Comparison of ENCODE assay signal across 23 cellular contexts in the genomic region with DNA sequence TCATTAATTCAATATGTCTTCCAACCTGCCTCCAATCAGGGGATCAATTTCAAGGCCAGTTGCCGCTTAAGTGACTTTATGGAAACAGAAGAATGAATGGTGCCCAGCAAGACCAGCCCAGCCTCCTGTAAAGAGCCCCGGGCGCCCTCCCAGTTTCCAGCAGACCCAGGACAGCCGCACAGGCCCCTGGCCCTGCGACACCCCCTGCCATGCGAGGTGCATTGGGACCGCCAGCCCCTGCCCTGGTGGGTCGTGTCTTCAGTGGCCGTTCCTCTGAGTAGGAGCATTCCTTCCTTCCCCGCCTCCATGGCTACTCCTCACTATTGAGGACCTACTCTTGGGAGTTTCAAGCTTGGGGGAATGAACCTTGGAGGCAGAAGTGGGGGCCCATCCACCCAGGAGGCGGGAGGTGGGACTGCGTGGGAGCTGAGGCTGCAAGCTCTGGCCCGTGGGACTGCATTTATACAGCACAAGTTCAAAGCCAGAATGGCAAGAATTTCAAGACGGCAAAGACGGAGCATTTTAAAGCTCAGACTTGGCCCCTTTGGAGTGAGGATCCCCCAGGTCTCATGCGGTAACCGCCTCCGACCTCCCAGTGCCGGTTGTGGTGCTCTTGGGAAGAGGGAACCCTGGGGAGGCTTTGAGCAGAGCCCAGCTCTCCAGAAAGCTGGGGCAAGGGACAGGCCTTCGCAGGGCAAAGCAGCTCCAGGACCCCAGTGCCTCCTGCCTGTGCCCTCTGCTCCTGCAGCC.
"Had no signal": no experiment of that assay in that cellular context is flagged by ENCODE, and none has a peak within 500 bp of the region (broad histone marks: within the 10 kb centered on the region; RNA-seq: fewer than 3 reads in every experiment).

No MANE protein-coding gene starts in this region.

- DNase-seq: activated B cell treated with CpG ODN at 0.5 μM for 24 hours; activated CD4-positive, alpha-beta T cell treated with anti-CD3 and anti-CD28 coated beads for 36 hours; activated CD4-positive, alpha-beta T cell treated with anti-CD3 and anti-CD28 coated beads, Interleukin-2, amount 50 U/mL, for 48 hours; activated CD8-positive, alpha-beta memory T cell treated with anti-CD3 and anti-CD28 coated beads, Interleukin-2, amount 50 U/mL, for 48 hours; activated naive CD4-positive, alpha-beta T cell treated with anti-CD3 and anti-CD28 coated beads for 36 hours; activated naive CD8-positive, alpha-beta T cell treated with anti-CD3 and anti-CD28 coated beads, Interleukin-2, amount 50 U/mL, for 24 hours; activated T-cell treated with anti-CD3 and anti-CD28 coated beads, Interleukin-2, amount 50 U/mL, for 4 hours; brain microvascular endothelial cell; central memory CD4-positive, alpha-beta T cell; colonic mucosa; endodermal cell; esophagus squamous epithelium; gastrocnemius medialis; hippocampal formation; nephron progenitor cell; stimulated activated CD4-positive, alpha-beta T cell treated with anti-CD3 and anti-CD28 coated beads, Interleukin-2, amount 100 ng/mL, for 48 hours; stimulated activated naive CD4-positive, alpha-beta T cell; upper lobe of left lung had no signal

- H3K4me3 Mint-ChIP-seq: activated CD4-positive, alpha-beta T cell treated with anti-CD3 and anti-CD28 coated beads for 36 hours; activated naive CD4-positive, alpha-beta T cell treated with anti-CD3 and anti-CD28 coated beads for 36 hours; activated naive CD8-positive, alpha-beta T cell treated with anti-CD3 and anti-CD28 coated beads, Interleukin-2, amount 50 U/mL, for 24 hours; activated T-cell treated with anti-CD3 and anti-CD28 coated beads, Interleukin-2, amount 50 U/mL, for 4 hours; endodermal cell; nephron progenitor cell; T-helper 1 cell treated with Interleukin-12 subunit alpha and Interleukin-12 subunit beta and Interleukin-4 antibody, amounts not matched to agents 30 μg/mL and 1 μg/mL, for 36 hours had no signal

- H3K27ac ChIP-seq: ascending aorta, brain microvascular endothelial cell, colonic mucosa, esophagus squamous epithelium, gastrocnemius medialis, parathyroid adenoma, upper lobe of left lung had no signal

- H3K4me3 ChIP-seq: ascending aorta, colonic mucosa, esophagus squamous epithelium, gastrocnemius medialis, smooth muscle cell, upper lobe of left lung had no signal

- ATAC-seq: activated CD4-positive, alpha-beta T cell treated with anti-CD3 and anti-CD28 coated beads for 36 hours; activated naive CD8-positive, alpha-beta T cell treated with anti-CD3 and anti-CD28 coated beads, Interleukin-2, amount 50 U/mL, for 24 hours; activated T-cell treated with anti-CD3 and anti-CD28 coated beads, Interleukin-2, amount 50 U/mL, for 4 hours; gastrocnemius medialis; sciatic nerve had no signal

- H3K36me3 ChIP-seq: ascending aorta, brain microvascular endothelial cell, colonic mucosa, esophagus squamous epithelium, gastrocnemius medialis, upper lobe of left lung had no signal

- H3K9me3 ChIP-seq: ascending aorta, colonic mucosa, esophagus squamous epithelium, gastrocnemius medialis had no signal

- H3K27ac Mint-ChIP-seq: activated B cell treated with CpG ODN at 0.5 μM for 24 hours; activated CD4-positive, alpha-beta T cell treated with anti-CD3 and anti-CD28 coated beads for 36 hours; activated naive CD4-positive, alpha-beta T cell treated with anti-CD3 and anti-CD28 coated beads for 36 hours; activated naive CD8-positive, alpha-beta T cell treated with anti-CD3 and anti-CD28 coated beads, Interleukin-2, amount 50 U/mL, for 24 hours; endodermal cell; nephron progenitor cell; T-helper 1 cell treated with Interleukin-12 subunit alpha and Interleukin-12 subunit beta and Interleukin-4 antibody, amounts not matched to agents 30 μg/mL and 1 μg/mL, for 36 hours had no signal

- H3K9me3 Mint-ChIP-seq: activated naive CD4-positive, alpha-beta T cell treated with anti-CD3 and anti-CD28 coated beads for 36 hours; T-helper 1 cell treated with Interleukin-12 subunit alpha and Interleukin-12 subunit beta and Interleukin-4 antibody, amounts not matched to agents 30 μg/mL and 1 μg/mL, for 36 hours had no signal

- H3K27me3 Mint-ChIP-seq: activated B cell treated with CpG ODN at 0.5 μM for 24 hours had no signal

- H3K27me3 ChIP-seq: ascending aorta, brain microvascular endothelial cell, colonic mucosa, upper lobe of left lung had no signal

- H3K4me1 Mint-ChIP-seq: activated CD4-positive, alpha-beta T cell treated with anti-CD3 and anti-CD28 coated beads for 36 hours; endodermal cell; nephron progenitor cell had no signal

- H3K4me1 ChIP-seq: colonic mucosa, esophagus squamous epithelium, gastrocnemius medialis, parathyroid adenoma, upper lobe of left lung had no signal
